In the genomic region with DNA sequence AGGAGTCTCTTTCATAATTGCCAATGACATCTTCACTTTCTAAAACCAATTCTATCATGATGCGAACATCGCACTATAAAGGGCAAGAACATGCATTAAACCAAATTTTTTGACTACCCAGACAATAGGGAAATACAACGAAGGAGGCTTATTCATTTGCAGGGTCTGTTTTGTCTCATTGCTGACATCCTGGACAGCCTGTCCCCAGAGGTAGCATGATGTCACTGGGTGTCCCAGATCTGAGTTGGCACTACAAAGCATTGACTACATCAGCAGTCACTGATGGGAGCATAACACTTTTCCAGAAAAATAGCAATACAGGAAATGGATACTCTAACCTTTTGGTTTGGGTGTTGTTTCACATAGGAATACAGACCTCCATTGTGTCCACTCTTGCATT, we compare ENCODE assay signal across 25 cellular contexts.
"Had no signal": no experiment of that assay in that cellular context is flagged by ENCODE, and none has a peak within 500 bp of the region (broad histone marks: within the 10 kb centered on the region; RNA-seq: fewer than 3 reads in every experiment).

No MANE protein-coding gene starts in this region.

- H3K36me3 ChIP-seq: neutrophil, pancreas, prostate gland, right lobe of liver, sigmoid colon, stomach, thoracic aorta, thyroid gland, tibial nerve, upper lobe of left lung, vagina had no signal

- H3K4me1 ChIP-seq: pancreas, prostate gland, right lobe of liver, sigmoid colon, stomach, thyroid gland, tibial nerve, upper lobe of left lung, vagina had no signal

- H3K9me3 ChIP-seq: neutrophil, pancreas, prostate gland, right lobe of liver, thoracic aorta, thyroid gland, upper lobe of left lung, vagina had no signal

- ATAC-seq: naive thymus-derived CD8-positive, alpha-beta T cell; natural killer cell treated with Interleukin-12 subunit alpha and Interleukin-12 subunit beta and Interleukin-15 and Interleukin-18, amount 100 ng/mL, for 72 hours; pancreas; right cardiac atrium; right lobe of liver; stimulated activated effector memory CD8-positive, alpha-beta T cell treated with anti-CD3 and anti-CD28 coated beads, Interleukin-12 subunit alpha, Interleukin-12 subunit beta, amount 100 ng/mL, for 72 hours; stimulated activated naive B cell treated with anti-CD40 and anti-IgM and Interleukin-4, amounts not matched to agents 10 μg/mL and 1 μg/mL and 100 μg/mL, for 72 hours had no signal

- H3K4me3 ChIP-seq: pancreas, prostate gland, right lobe of liver, sigmoid colon, stomach, thoracic aorta, thyroid gland, tibial nerve, upper lobe of left lung, vagina had no signal

- DNase-seq: naive thymus-derived CD8-positive, alpha-beta T cell; nephron progenitor cell; nucleus accumbens; pancreas; retina; right cardiac atrium; right lobe of liver; sigmoid colon; small intestine; stimulated activated CD4-positive, alpha-beta T cell treated with anti-CD3 and anti-CD28 coated beads, Interleukin-15, amount 100 ng/mL, for 24 hours; stimulated activated CD4-positive, alpha-beta T cell treated with anti-CD3 and anti-CD28 coated beads, Interleukin-2, amount 100 ng/mL, for 24 hours; stimulated activated CD4-positive, alpha-beta T cell treated with anti-CD3 and anti-CD28 coated beads, Interleukin-2, amount 100 ng/mL, for 48 hours; stimulated activated CD4-positive, alpha-beta T cell treated with anti-CD3 and anti-CD28 coated beads, Interleukin-4, amount 100 ng/mL, for 24 hours; stimulated activated naive B cell treated with anti-CD40 and anti-IgM and Interleukin-4, amounts not matched to agents 10 μg/mL and 1 μg/mL and 100 μg/mL, for 72 hours; stimulated activated naive CD4-positive, alpha-beta T cell treated with Interleukin-2 at 50 U/mL for 16 hours; stomach; thyroid gland; upper lobe of left lung had no signal

- H3K27ac ChIP-seq: neutrophil, pancreas, prostate gland, right lobe of liver, sigmoid colon, stomach, thoracic aorta, thyroid gland, tibial nerve, upper lobe of left lung, vagina had no signal

- H3K27me3 ChIP-seq: neutrophil, pancreas, right lobe of liver, sigmoid colon, stomach, thyroid gland, tibial nerve, upper lobe of left lung, vagina had no signal
